In genomic region chr15:78366342-78366741, GRCh38 we compare ENCODE assay signal across 11 cellular contexts. TPM values are rescaled to one million over a fixed set of nuclear protein-coding genes. Genes with fewer than 3 reads are reported as not detected.
"Had no signal": no experiment of that assay in that cellular context is flagged by ENCODE, and none has a peak within 500 bp of the region (broad histone marks: within the 10 kb centered on the region; RNA-seq: fewer than 3 reads in every experiment).

No MANE protein-coding gene starts in this region.

- H3K4me3 Mint-ChIP-seq: HFFc6, IgD-negative memory B cell had no signal

- H3K9ac ChIP-seq: GM23248 had no signal

- DNase-seq: GOT3, H7, HFFc6 had no signal

- H3K4me1 Mint-ChIP-seq: IgD-negative memory B cell had no signal

- H3K4me3 ChIP-seq: GM23248, HAP-1 had no signal

- ATAC-seq: HCT116, HepG2 had no signal

- H3K9me3 Mint-ChIP-seq: HFFc6, IgD-negative memory B cell had no signal

- H3K27ac ChIP-seq: GM23248, HL-60 had no signal

- H3K9me3 ChIP-seq: HAP-1 had no signal

- H3K36me3 Mint-ChIP-seq: IgD-negative memory B cell had no signal

- H3K27ac Mint-ChIP-seq: HFFc6, IgD-negative memory B cell had no signal

- H3K36me3 ChIP-seq: HAP-1 had no signal

- H2AFZ ChIP-seq: GM23248 had no signal

- H3K4me1 ChIP-seq: HAP-1 had no signal

RNA-seq across cellular contexts. Expression of gene CRABP1, which starts 26.2 kb away (rescaled TPM):
- total RNA-seq: GM23248, H4, HepG2, HFFc6, HT1080 had no signal
